Comparison of ENCODE assay signal across 1 cellular context in the genomic region with DNA sequence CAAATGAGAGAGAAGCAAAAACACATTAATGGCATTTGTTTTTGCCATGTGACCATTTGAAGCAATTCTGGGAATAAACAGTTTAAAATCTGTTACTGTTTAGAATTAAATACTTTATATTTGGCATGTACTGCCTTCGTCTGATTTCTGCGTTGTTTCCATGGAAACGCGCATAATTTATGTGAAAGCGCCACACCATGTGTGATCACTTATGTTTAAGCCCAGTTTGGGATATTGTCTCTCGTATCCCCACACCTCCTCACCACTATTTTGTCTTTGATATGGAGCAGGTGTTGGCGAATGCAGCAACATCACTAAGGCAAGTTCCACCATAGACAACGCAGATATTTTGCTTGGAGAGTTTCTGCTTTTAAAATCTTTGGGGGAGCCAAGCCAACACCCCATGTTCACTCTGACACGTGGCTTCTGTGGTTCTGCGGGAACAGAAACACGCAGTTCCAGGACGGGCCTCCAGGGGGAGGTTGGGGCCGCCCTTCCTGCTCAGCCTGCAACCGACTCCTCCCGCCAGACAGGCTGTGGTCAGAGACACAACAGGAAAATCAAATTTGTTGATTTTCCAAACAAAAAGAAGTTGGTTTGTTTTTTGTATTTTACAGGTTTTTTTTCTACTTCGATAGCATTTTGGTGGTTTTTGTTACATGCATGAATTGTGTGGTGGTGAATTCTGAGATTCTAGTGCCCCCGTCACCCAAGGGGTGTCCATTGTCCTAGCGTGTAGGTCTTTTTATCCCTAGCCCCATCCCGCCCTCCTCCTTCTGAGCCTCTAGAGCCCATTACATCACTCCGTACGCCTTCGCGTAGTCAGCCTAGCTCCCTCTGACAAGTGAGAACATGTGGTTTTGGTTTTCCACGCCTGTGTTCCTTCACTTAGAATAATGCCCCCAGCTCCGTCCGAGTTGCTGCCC.
TF ChIP-seq lines count a peak whose summit lies in the region.

No MANE protein-coding gene starts in this region.

TF ChIP-seq in K562, 482 proteins besides CTCF, POLR2A, EP300 and RAD21 (continued from another document and continues in another):
- TF ChIP-seq, protein P1, sequence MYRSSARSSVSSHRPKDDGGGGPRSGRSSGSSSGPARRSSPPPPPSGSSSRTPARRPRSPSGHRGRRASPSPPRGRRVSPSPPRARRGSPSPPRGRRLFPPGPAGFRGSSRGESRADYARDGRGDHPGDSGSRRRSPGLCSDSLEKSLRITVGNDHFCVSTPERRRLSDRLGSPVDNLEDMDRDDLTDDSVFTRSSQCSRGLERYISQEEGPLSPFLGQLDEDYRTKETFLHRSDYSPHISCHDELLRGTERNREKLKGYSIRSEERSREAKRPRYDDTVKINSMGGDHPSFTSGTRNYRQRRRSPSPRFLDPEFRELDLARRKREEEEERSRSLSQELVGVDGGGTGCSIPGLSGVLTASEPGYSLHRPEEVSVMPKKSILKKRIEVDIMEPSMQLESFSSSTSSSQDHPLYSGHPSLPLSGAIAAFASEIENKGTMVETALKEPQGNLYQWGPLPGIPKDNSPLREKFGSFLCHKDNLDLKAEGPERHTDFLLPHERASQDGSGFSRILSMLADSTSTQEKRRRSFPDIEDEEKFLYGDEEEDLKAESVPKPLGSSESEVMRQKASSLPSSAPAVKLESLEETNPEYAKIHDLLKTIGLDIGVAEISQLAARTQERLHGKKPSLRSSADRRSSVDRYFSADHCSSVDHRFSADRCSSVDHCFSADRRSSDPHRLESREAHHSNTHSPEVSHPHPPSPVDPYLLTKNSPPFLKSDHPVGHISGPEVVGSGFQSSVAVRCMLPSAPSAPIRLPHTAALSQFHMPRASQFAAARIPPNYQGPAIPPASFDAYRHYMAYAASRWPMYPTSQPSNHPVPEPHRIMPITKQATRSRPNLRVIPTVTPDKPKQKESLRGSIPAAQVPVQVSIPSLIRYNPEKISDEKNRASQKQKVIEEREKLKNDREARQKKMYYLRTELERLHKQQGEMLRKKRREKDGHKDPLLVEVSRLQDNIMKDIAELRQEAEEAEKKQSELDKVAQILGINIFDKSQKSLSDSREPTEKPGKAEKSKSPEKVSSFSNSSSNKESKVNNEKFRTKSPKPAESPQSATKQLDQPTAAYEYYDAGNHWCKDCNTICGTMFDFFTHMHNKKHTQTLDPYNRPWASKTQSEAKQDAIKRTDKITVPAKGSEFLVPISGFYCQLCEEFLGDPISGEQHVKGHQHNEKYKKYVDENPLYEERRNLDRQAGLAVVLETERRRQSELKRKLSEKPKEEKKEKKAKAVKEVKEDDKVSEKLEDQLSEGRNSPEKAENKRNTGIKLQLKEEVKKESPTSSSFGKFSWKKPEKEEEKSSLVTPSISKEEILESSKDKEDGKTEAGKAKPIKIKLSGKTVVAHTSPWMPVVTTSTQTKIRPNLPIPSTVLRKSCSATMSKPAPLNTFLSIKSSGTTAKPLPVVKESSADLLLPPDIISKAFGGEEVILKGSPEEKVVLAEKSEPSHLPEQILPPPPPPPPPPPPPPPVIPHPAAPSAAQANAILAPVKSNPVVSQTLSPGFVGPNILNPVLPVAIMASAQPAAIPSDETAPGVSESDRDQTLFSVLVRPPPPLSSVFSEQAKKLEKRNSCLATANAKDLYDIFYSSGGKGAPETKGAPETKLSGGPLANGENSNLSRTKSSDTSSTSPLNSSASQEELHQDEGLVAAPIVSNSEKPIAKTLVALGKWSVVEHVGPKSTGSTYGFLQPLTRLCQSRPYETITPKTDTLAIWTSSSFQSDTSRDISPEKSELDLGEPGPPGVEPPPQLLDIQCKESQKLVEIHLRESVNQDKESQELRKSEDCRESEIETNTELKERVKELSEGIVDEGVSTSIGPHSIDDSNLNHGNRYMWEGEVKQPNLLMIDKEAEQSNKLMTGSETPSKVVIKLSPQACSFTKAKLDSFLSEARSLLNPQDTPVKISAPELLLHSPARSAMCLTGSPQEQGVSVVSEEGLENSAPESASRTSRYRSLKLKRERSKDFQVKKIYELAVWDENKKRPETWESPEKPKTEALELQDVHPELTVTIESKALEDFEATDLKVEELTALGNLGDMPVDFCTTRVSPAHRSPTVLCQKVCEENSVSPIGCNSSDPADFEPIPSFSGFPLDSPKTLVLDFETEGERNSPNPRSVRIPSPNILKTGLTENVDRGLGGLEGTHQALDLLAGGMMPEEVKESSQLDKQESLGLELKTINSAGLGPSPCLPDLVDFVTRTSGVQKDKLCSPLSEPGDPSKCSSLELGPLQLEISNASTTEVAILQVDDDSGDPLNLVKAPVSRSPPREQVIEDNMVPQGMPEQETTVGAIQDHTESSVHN (IDR thresholded peaks at IDR 0.05; ENCODE audit: borderline replicate concordance in 1 of 2, low read depth in 1 of 2): no peak
- TF ChIP-seq GTF2F1 (IDR thresholded peaks at IDR 0.05; ENCODE audit: low read depth, low read length) (no peak), GTF2E2 (tag; IDR thresholded peaks at IDR 0.05) (no peak), DNMT1 (IDR thresholded peaks at IDR 0.05) (no peak), ZKSCAN8 (CRISPR knock-in tag; IDR thresholded peaks at IDR 0.05) (no peak), ETV1 (tag; conservative IDR thresholded peaks at IDR 0.05; ENCODE audit: low read depth) (peak; percentile 49; the same call in 1 of the 2 replicates), U2AF2 (optimal IDR thresholded peaks at IDR 0.05; ENCODE audit: low read depth, low read length) (no peak), ZNF431 (CRISPR knock-in tag; IDR thresholded peaks at IDR 0.05) (no peak), KDM2B (CRISPR knock-in tag; IDR thresholded peaks at IDR 0.05) (no peak), FOXP1 (CRISPR knock-in tag; IDR thresholded peaks at IDR 0.05) (peak; percentile 53; the same call in 1 of the 2 replicates), KAT8 (IDR thresholded peaks at IDR 0.05; ENCODE audit: low read depth) (no peak), ZEB2 (IDR thresholded peaks at IDR 0.05) (no peak), SMARCA4 (IDR thresholded peaks at IDR 0.05) (no peak), CHD4 (IDR thresholded peaks at IDR 0.05; ENCODE audit: insufficient read depth, insufficient replicate concordance, low read depth, low read length, poor library complexity, severe bottlenecking) (no peak), ZNF551 (CRISPR knock-in tag; IDR thresholded peaks at IDR 0.05) (no peak), FOXJ2 (tag; IDR thresholded peaks at IDR 0.05) (no peak), POLR2AphosphoS5 (IDR thresholded peaks at IDR 0.05; ENCODE audit: control insufficient read depth, insufficient read depth, low read depth, low read length) (no peak), DACH1 (IDR thresholded peaks at IDR 0.05; ENCODE audit: partially characterized antibody) (no peak), ZC3H8 (IDR thresholded peaks at IDR 0.05) (no peak), NEUROD1 (IDR thresholded peaks at IDR 0.05; ENCODE audit: borderline replicate concordance, low read depth, low read length, partially characterized antibody) (no peak), RCOR1 (IDR thresholded peaks at IDR 0.05; ENCODE audit: borderline replicate concordance in 1 of 2, low read depth in 2 of 2, low read length in 2 of 2) (0 out of 4 replicates have a peak, but pooled peaks of 1 of the 2 experiments have one; percentile 36)
- TF ChIP-seq, protein P2, sequence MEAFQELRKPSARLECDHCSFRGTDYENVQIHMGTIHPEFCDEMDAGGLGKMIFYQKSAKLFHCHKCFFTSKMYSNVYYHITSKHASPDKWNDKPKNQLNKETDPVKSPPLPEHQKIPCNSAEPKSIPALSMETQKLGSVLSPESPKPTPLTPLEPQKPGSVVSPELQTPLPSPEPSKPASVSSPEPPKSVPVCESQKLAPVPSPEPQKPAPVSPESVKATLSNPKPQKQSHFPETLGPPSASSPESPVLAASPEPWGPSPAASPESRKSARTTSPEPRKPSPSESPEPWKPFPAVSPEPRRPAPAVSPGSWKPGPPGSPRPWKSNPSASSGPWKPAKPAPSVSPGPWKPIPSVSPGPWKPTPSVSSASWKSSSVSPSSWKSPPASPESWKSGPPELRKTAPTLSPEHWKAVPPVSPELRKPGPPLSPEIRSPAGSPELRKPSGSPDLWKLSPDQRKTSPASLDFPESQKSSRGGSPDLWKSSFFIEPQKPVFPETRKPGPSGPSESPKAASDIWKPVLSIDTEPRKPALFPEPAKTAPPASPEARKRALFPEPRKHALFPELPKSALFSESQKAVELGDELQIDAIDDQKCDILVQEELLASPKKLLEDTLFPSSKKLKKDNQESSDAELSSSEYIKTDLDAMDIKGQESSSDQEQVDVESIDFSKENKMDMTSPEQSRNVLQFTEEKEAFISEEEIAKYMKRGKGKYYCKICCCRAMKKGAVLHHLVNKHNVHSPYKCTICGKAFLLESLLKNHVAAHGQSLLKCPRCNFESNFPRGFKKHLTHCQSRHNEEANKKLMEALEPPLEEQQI (IDR thresholded peaks at IDR 0.05): no peak
- TF ChIP-seq, protein P3, sequence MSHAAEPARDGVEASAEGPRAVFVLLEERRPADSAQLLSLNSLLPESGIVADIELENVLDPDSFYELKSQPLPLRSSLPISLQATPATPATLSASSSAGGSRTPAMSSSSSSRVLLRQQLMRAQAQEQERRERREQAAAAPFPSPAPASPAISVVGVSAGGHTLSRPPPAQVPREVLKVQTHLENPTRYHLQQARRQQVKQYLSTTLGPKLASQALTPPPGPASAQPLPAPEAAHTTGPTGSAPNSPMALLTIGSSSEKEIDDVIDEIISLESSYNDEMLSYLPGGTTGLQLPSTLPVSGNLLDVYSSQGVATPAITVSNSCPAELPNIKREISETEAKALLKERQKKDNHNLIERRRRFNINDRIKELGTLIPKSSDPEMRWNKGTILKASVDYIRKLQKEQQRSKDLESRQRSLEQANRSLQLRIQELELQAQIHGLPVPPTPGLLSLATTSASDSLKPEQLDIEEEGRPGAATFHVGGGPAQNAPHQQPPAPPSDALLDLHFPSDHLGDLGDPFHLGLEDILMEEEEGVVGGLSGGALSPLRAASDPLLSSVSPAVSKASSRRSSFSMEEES (CRISPR knock-in tag; IDR thresholded peaks at IDR 0.05): no peak
- TF ChIP-seq, protein P4, sequence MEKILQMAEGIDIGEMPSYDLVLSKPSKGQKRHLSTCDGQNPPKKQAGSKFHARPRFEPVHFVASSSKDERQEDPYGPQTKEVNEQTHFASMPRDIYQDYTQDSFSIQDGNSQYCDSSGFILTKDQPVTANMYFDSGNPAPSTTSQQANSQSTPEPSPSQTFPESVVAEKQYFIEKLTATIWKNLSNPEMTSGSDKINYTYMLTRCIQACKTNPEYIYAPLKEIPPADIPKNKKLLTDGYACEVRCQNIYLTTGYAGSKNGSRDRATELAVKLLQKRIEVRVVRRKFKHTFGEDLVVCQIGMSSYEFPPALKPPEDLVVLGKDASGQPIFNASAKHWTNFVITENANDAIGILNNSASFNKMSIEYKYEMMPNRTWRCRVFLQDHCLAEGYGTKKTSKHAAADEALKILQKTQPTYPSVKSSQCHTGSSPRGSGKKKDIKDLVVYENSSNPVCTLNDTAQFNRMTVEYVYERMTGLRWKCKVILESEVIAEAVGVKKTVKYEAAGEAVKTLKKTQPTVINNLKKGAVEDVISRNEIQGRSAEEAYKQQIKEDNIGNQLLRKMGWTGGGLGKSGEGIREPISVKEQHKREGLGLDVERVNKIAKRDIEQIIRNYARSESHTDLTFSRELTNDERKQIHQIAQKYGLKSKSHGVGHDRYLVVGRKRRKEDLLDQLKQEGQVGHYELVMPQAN (IDR thresholded peaks at IDR 0.05; ENCODE audit: borderline replicate concordance): no peak
- TF ChIP-seq, protein P5, sequence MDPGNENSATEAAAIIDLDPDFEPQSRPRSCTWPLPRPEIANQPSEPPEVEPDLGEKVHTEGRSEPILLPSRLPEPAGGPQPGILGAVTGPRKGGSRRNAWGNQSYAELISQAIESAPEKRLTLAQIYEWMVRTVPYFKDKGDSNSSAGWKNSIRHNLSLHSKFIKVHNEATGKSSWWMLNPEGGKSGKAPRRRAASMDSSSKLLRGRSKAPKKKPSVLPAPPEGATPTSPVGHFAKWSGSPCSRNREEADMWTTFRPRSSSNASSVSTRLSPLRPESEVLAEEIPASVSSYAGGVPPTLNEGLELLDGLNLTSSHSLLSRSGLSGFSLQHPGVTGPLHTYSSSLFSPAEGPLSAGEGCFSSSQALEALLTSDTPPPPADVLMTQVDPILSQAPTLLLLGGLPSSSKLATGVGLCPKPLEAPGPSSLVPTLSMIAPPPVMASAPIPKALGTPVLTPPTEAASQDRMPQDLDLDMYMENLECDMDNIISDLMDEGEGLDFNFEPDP (CRISPR knock-in tag; IDR thresholded peaks at IDR 0.05): no peak
- TF ChIP-seq, protein P6, sequence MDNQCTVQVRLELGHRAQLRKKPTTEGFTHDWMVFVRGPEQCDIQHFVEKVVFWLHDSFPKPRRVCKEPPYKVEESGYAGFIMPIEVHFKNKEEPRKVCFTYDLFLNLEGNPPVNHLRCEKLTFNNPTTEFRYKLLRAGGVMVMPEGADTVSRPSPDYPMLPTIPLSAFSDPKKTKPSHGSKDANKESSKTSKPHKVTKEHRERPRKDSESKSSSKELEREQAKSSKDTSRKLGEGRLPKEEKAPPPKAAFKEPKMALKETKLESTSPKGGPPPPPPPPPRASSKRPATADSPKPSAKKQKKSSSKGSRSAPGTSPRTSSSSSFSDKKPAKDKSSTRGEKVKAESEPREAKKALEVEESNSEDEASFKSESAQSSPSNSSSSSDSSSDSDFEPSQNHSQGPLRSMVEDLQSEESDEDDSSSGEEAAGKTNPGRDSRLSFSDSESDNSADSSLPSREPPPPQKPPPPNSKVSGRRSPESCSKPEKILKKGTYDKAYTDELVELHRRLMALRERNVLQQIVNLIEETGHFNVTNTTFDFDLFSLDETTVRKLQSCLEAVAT (IDR thresholded peaks at IDR 0.05): no peak
- TF ChIP-seq, protein P7, sequence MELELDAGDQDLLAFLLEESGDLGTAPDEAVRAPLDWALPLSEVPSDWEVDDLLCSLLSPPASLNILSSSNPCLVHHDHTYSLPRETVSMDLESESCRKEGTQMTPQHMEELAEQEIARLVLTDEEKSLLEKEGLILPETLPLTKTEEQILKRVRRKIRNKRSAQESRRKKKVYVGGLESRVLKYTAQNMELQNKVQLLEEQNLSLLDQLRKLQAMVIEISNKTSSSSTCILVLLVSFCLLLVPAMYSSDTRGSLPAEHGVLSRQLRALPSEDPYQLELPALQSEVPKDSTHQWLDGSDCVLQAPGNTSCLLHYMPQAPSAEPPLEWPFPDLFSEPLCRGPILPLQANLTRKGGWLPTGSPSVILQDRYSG (tag; conservative IDR thresholded peaks at IDR 0.05; ENCODE audit: low read depth): no peak
- TF ChIP-seq, protein P8, sequence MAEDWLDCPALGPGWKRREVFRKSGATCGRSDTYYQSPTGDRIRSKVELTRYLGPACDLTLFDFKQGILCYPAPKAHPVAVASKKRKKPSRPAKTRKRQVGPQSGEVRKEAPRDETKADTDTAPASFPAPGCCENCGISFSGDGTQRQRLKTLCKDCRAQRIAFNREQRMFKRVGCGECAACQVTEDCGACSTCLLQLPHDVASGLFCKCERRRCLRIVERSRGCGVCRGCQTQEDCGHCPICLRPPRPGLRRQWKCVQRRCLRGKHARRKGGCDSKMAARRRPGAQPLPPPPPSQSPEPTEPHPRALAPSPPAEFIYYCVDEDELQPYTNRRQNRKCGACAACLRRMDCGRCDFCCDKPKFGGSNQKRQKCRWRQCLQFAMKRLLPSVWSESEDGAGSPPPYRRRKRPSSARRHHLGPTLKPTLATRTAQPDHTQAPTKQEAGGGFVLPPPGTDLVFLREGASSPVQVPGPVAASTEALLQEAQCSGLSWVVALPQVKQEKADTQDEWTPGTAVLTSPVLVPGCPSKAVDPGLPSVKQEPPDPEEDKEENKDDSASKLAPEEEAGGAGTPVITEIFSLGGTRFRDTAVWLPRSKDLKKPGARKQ (CRISPR knock-in tag; IDR thresholded peaks at IDR 0.05): no peak
- TF ChIP-seq, protein P9, sequence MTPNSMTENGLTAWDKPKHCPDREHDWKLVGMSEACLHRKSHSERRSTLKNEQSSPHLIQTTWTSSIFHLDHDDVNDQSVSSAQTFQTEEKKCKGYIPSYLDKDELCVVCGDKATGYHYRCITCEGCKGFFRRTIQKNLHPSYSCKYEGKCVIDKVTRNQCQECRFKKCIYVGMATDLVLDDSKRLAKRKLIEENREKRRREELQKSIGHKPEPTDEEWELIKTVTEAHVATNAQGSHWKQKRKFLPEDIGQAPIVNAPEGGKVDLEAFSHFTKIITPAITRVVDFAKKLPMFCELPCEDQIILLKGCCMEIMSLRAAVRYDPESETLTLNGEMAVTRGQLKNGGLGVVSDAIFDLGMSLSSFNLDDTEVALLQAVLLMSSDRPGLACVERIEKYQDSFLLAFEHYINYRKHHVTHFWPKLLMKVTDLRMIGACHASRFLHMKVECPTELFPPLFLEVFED (CRISPR knock-in tag; conservative IDR thresholded peaks at IDR 0.05): no peak
